In the genomic region with DNA sequence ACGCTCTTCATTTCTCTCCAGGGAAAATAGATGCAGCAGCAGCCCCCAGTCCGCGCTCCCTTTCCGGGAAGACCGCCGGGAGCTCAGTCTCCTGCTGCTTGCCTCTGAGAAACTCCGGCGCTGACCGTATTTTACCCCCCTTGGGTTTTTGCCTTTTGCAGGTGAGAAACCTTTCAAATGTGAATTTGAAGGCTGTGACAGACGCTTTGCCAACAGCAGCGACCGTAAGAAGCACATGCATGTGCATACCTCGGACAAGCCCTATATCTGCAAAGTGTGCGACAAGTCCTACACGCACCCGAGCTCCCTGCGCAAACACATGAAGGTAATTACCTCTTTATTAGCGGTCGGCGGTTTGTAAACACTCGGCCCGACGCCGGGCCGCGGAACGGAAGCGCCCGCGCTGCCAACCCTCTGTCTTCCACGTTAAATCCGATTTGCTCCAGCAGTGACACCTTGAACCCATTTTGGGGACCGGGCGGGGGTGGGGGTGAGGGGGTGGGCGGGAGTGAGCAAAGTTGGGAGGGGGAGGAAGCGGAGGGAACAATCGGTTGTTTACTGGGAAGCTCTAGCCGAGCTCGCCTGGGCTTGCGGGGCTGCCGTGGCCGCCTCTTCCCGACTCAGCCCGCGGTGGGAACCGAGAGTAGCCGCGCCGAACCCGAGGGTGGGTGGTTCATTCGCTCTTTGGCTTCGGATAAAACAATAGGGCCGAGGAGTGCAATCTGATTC, we compare ENCODE assay signal across 15 cellular contexts. TPM values are rescaled to one million over a fixed set of nuclear protein-coding genes. Genes with fewer than 3 reads are reported as not detected.
A peak's percentile ranks its signal among the peaks of the same experiment; 100 is the strongest.
DNase-seq lines count a peak whose midpoint lies in the region; ATAC-seq and TF ChIP-seq lines count a peak whose summit lies in the region.
"Had no signal": no experiment of that assay in that cellular context is flagged by ENCODE, and none has a peak within 500 bp of the region (broad histone marks: within the 10 kb centered on the region; RNA-seq: fewer than 3 reads in every experiment).

No MANE protein-coding gene starts in this region.

- TF ChIP-seq POLR2A in transverse colon (IDR thresholded peaks at IDR 0.05) = no peak

- 39% methylated on average over 42 of the region's 53 CpGs; no CpG with 5 or more reads in 1 of the 2 donors for whole genome bisulfite sequencing in transverse colon (ENCODE audit: low coverage in 1 of 2), 2 donors

- peaks cover 65% of the 10 kb centered on the region for H3K27me3 Mint-ChIP-seq in activated CD4-positive, alpha-beta T cell treated with anti-CD3 and anti-CD28 coated beads, Interleukin-2, amount 10 ng/mL, durations not matched to agents 7 days and 5 days
- H3K27me3 Mint-ChIP-seq in nephron (ENCODE audit: low read depth) = peaks cover 98% of the 10 kb centered on the region

- TF ChIP-seq EP300 in transverse colon (IDR thresholded peaks at IDR 0.05; ENCODE audit: low read depth) = no peak

- peak overlapping the region; percentile 69 for H3K27ac Mint-ChIP-seq in activated CD4-positive, alpha-beta T cell treated with anti-CD3 and anti-CD28 coated beads, Interleukin-2, amount 10 ng/mL, durations not matched to agents 7 days and 5 days
- peak overlapping the region in 1 of 3 experiments; percentile 59 for H3K27ac Mint-ChIP-seq in nephron

- intact Hi-C loops in transverse colon (cut with DNase I; ENCODE audit: low total_unique reads) = no loop called here
- intact Hi-C loops in sciatic nerve (cut with DNase I) = no loop called here

- TF ChIP-seq CTCF in LNCaP clone FGC (IDR thresholded peaks at IDR 0.05; ENCODE audit: control insufficient read depth, extremely low read depth, insufficient read depth) (no peak), astrocyte of the cerebellum (IDR thresholded peaks at IDR 0.05; ENCODE audit: low read depth, low read length, missing control alignments) (no peak), nephron (IDR thresholded peaks at IDR 0.05; ENCODE audit: unreplicated experiment in 3 of 3) (no peak), transverse colon (IDR thresholded peaks at IDR 0.05) (no peak)

- H3K27me3 ChIP-seq in transverse colon = peaks cover 95% of the 10 kb centered on the region

- peaks cover 0 to 13% (median 0%) of the 10 kb centered on the region in 4 donors for H3K4me1 ChIP-seq in transverse colon
- H3K4me1 ChIP-seq: foreskin keratinocyte had no signal

- peaks cover 3% of the 10 kb centered on the region for H3K9me3 Mint-ChIP-seq in activated CD4-positive, alpha-beta T cell treated with anti-CD3 and anti-CD28 coated beads, Interleukin-2, amount 10 ng/mL, durations not matched to agents 7 days and 5 days
- peaks cover 13% of the 10 kb centered on the region for H3K9me3 Mint-ChIP-seq in nephron

- POLR2A ChIA-PET in activated CD4-positive, alpha-beta T cell treated with anti-CD3 and anti-CD28 coated beads, Interleukin-2, amount 10 ng/mL, durations not matched to agents 7 days and 5 days (lab: Charles Lee) = no interaction called here

- CTCF ChIA-PET in activated CD4-positive, alpha-beta T cell treated with anti-CD3 and anti-CD28 coated beads, Interleukin-2, amount 10 ng/mL, durations not matched to agents 7 days and 5 days (lab: Charles Lee) = no interaction called here

- H3K4me3 Mint-ChIP-seq in activated CD4-positive, alpha-beta T cell treated with anti-CD3 and anti-CD28 coated beads, Interleukin-2, amount 10 ng/mL, durations not matched to agents 7 days and 5 days = no peak overlapping the region
- H3K4me3 Mint-ChIP-seq in nephron = peak overlapping the region; percentile 76 to 83 (median 80)

- H3K4me3 ChIP-seq in LNCaP clone FGC (ENCODE audit: low read depth, low read length) (peak overlapping the region; percentile 25; the same call in 1 of the 2 replicates), astrocyte of the cerebellum (ENCODE audit: low read depth, low read length) (peak overlapping the region; percentile 66), transverse colon (no peak overlapping the region)

- DNase-seq in activated CD4-positive, alpha-beta T cell treated with anti-CD3 and anti-CD28 coated beads, Interleukin-2, amount 10 ng/mL, durations not matched to agents 7 days and 5 days = no peak
- DNase-seq in activated CD4-positive, alpha-beta T cell treated with anti-CD3 and anti-CD28 coated beads, Interleukin-2, amount 50 U/mL, for 48 hours = no peak
- DNase-seq in LNCaP clone FGC (ENCODE audit: low read depth) (no peak), astrocyte of the cerebellum (ENCODE audit: low read depth) (no peak), transverse colon (no peak), sciatic nerve (ENCODE audit: low spot score) (no peak)
- DNase-seq: DMS79 treated with DMSO at 0.1 percent for 48 hours; foreskin keratinocyte; left colon; NCI-H2107; occipital lobe; stimulated activated CD4-positive, alpha-beta T cell treated with anti-CD3 and anti-CD28 coated beads, Interleukin-15, amount 100 ng/mL, for 24 hours had no signal

- no peak overlapping the region for H3K27ac ChIP-seq in transverse colon
- H3K27ac ChIP-seq: foreskin keratinocyte had no signal

- ATAC-seq in GM18867 (IDR thresholded peaks at IDR 0.05; ENCODE audit: unreplicated experiment) (no peak), sciatic nerve (no peak)
- ATAC-seq: foreskin keratinocyte, left colon had no signal

- H3K36me3 Mint-ChIP-seq in activated CD4-positive, alpha-beta T cell treated with anti-CD3 and anti-CD28 coated beads, Interleukin-2, amount 10 ng/mL, durations not matched to agents 7 days and 5 days (ENCODE audit: low read depth) = peaks cover 2% of the 10 kb centered on the region
- H3K36me3 Mint-ChIP-seq in nephron (ENCODE audit: low read depth) = no peaks in the 10 kb centered on the region

- H3K36me3 ChIP-seq in transverse colon = no peaks in the 10 kb centered on the region

- no peaks in the 10 kb centered on the region for H3K9me3 ChIP-seq in transverse colon

- in situ Hi-C loops in astrocyte of the cerebellum (cut with HindIII; ENCODE audit: low sequenced_read_pairs) (no loop called here), transverse colon (cut with MboI; ENCODE audit: low pct_ligation_motif_present in 1 of 4, low pct_unique_long_range_greater_than_20kb in 1 of 4, low sequenced_read_pairs in 3 of 4) (no loop called here)

- H3K4me1 Mint-ChIP-seq in activated CD4-positive, alpha-beta T cell treated with anti-CD3 and anti-CD28 coated beads, Interleukin-2, amount 10 ng/mL, durations not matched to agents 7 days and 5 days = peaks cover 6% of the 10 kb centered on the region
- H3K4me1 Mint-ChIP-seq in nephron = peaks cover 9% of the 10 kb centered on the region

RNA-seq across cellular contexts. Expression of gene ZIC3, which starts 3.0 kb away (rescaled TPM):
- total RNA-seq in activated CD4-positive, alpha-beta T cell treated with anti-CD3 and anti-CD28 coated beads, Interleukin-2, amount 10 ng/mL, durations not matched to agents 7 days and 5 days = not detected
- total RNA-seq in transverse colon = not detected
- total RNA-seq in sciatic nerve = not detected
- total RNA-seq: dermis microvascular lymphatic vessel endothelial cell, foreskin keratinocyte, left colon had no signal

Comparison
In these comparisons a context has a peak if more than half of its experiments do, and no peak if none do; other contexts are left out.
1. H3K4me3 ChIP-seq: peak in LNCaP clone FGC (single experiment) and astrocyte of the cerebellum (single experiment); none in transverse colon (0 of 4).